In genomic region chr9:21316860-21317259, GRCh38 we compare ENCODE assay signal across 1 cellular context.
TF ChIP-seq lines count a peak whose summit lies in the region.

No MANE protein-coding gene starts in this region.

TF ChIP-seq in HCT116, 20 proteins besides CTCF, POLR2A, EP300 and RAD21:
- TF ChIP-seq REST (IDR thresholded peaks at IDR 0.05; ENCODE audit: low read depth) (no peak), ELF1 (IDR thresholded peaks at IDR 0.05; ENCODE audit: borderline replicate concordance, low read depth) (peak; percentile 26; the same call in 1 of the 2 replicates)
